In genomic region chr1:15797614-15798390, GRCh38 we compare ENCODE assay signal across 15 cellular contexts. TPM values are rescaled to one million over a fixed set of nuclear protein-coding genes. Genes with fewer than 3 reads are reported as not detected.
DNase-seq lines count a peak whose midpoint lies in the region; ATAC-seq, FAIRE-seq and TF ChIP-seq lines count a peak whose summit lies in the region.
"Had no signal": no experiment of that assay in that cellular context is flagged by ENCODE, and none has a peak within 500 bp of the region (broad histone marks: within the 10 kb centered on the region; RNA-seq: fewer than 3 reads in every experiment).

No MANE protein-coding gene starts in this region.

- TF ChIP-seq POLR2A in sigmoid colon (IDR thresholded peaks at IDR 0.05): no peak

- H3K4me3 ChIP-seq in epithelial cell of esophagus (ENCODE audit: low read length): no peak overlapping the region
- H3K4me3 ChIP-seq in sigmoid colon: no peak overlapping the region
- no peak overlapping the region for H3K4me3 ChIP-seq in naive thymus-derived CD4-positive, alpha-beta T cell (ENCODE audit: low read length)
- H3K4me3 ChIP-seq: BLaER1, mucosa of descending colon, right atrium auricular region had no signal

- H3K27ac Mint-ChIP-seq in naive thymus-derived CD4-positive, alpha-beta T cell: no peak overlapping the region
- H3K27ac Mint-ChIP-seq: activated B cell treated with CpG ODN at 0.5 μM for 24 hours; activated T-cell treated with anti-CD3 and anti-CD28 coated beads, Interleukin-2, amount 50 U/mL, for 24 hours had no signal

- H3K4me3 Mint-ChIP-seq in naive thymus-derived CD4-positive, alpha-beta T cell: no peak overlapping the region
- H3K4me3 Mint-ChIP-seq: activated B cell treated with CpG ODN at 0.5 μM for 24 hours; activated T-cell treated with anti-CD3 and anti-CD28 coated beads, Interleukin-2, amount 50 U/mL, for 24 hours had no signal

- POLR2A ChIA-PET in naive thymus-derived CD4-positive, alpha-beta T cell (lab: Charles Lee): no interaction called here

- H3K4me1 Mint-ChIP-seq in naive thymus-derived CD4-positive, alpha-beta T cell: no peaks in the 10 kb centered on the region

- no peaks in the 10 kb centered on the region for H3K9me3 Mint-ChIP-seq in naive thymus-derived CD4-positive, alpha-beta T cell
- H3K9me3 Mint-ChIP-seq: activated B cell treated with CpG ODN at 0.5 μM for 24 hours; activated T-cell treated with anti-CD3 and anti-CD28 coated beads, Interleukin-2, amount 50 U/mL, for 24 hours had no signal

- no peak for TF ChIP-seq EP300 in sigmoid colon (IDR thresholded peaks at IDR 0.05)

- CTCF ChIA-PET in naive thymus-derived CD4-positive, alpha-beta T cell (lab: Charles Lee): interaction anchor here (0.8 kb wide), 1 partner anchor 115 kb away, joined by 4 read pairs; no protein-coding TSS in a partner anchor

- H3K9me3 ChIP-seq in sigmoid colon: no peaks in the 10 kb centered on the region
- H3K9me3 ChIP-seq in naive thymus-derived CD4-positive, alpha-beta T cell (ENCODE audit: control insufficient read depth in 2 of 3, low read length in 3 of 3): no peaks in the 10 kb centered on the region
- H3K9me3 ChIP-seq: BLaER1, mucosa of descending colon, right atrium auricular region had no signal

- H3K36me3 ChIP-seq in sigmoid colon: no peaks in the 10 kb centered on the region
- H3K36me3 ChIP-seq in naive thymus-derived CD4-positive, alpha-beta T cell (ENCODE audit: control insufficient read depth in 2 of 3, insufficient read depth in 3 of 3, low read length in 3 of 3): no peaks in the 10 kb centered on the region
- H3K36me3 ChIP-seq: BLaER1, right atrium auricular region had no signal

- TF ChIP-seq CTCF in epithelial cell of esophagus (IDR thresholded peaks at IDR 0.05; ENCODE audit: insufficient read depth, low read depth, low read length, missing control alignments): no peak
- no peak for TF ChIP-seq CTCF in sigmoid colon (IDR thresholded peaks at IDR 0.05)

- peak overlapping the region; percentile 0 to 75 (median 26) for H3K27ac ChIP-seq in sigmoid colon
- H3K27ac ChIP-seq in naive thymus-derived CD4-positive, alpha-beta T cell (ENCODE audit: low read depth, low read length): no peak overlapping the region
- H3K27ac ChIP-seq in substantia nigra (ENCODE audit: low read depth, low read length, poor library complexity, severe bottlenecking): no peak overlapping the region
- H3K27ac ChIP-seq: BLaER1 had no signal

- no peak for ATAC-seq in naive thymus-derived CD4-positive, alpha-beta T cell
- ATAC-seq: mucosa of descending colon had no signal

- H3K36me3 Mint-ChIP-seq in naive thymus-derived CD4-positive, alpha-beta T cell: no peaks in the 10 kb centered on the region

- no peaks in the 10 kb centered on the region for H3K27me3 ChIP-seq in sigmoid colon
- H3K27me3 ChIP-seq in naive thymus-derived CD4-positive, alpha-beta T cell (ENCODE audit: control insufficient read depth in 2 of 2, insufficient read depth in 2 of 2, low read length in 2 of 2): no peaks in the 10 kb centered on the region
- H3K27me3 ChIP-seq: BLaER1, right atrium auricular region had no signal

- peaks cover 0 to 11% (median 6%) of the 10 kb centered on the region in 5 donors for H3K27me3 Mint-ChIP-seq in naive thymus-derived CD4-positive, alpha-beta T cell

- no peak for FAIRE-seq in frontal cortex (lab: Jason Lieb, UNC)

- in situ Hi-C loops in Caki2 (cut with HindIII; ENCODE audit: low pct_unique_long_range_greater_than_20kb, low sequenced_read_pairs): no loop called here

- peaks cover 0 to 45% (median 33%) of the 10 kb centered on the region in 4 donors for H3K4me1 ChIP-seq in sigmoid colon
- H3K4me1 ChIP-seq in naive thymus-derived CD4-positive, alpha-beta T cell (ENCODE audit: control insufficient read depth in 2 of 2, insufficient read depth in 2 of 2, low read length in 2 of 2): no peaks in the 10 kb centered on the region

- DNase-seq in Caki2 (ENCODE audit: low read depth): peak; percentile 66
- peak; percentile 41 for DNase-seq in RPMI7951 (ENCODE audit: low read depth)
- DNase-seq in epithelial cell of esophagus (ENCODE audit: low read depth): peak; percentile 66
- DNase-seq in sigmoid colon: no peak
- no peak for DNase-seq in naive thymus-derived CD4-positive, alpha-beta T cell
- DNase-seq in substantia nigra (lab: John Stamatoyannopoulos, UW): no peak
- no peak for DNase-seq in frontal cortex (ENCODE audit: low spot score in 2 of 2)
- DNase-seq in NCI-H1436 treated with DMSO at 0.1 percent for 48 hours (lab: John Stamatoyannopoulos, UW): no peak
- DNase-seq: activated B cell treated with CpG ODN at 0.5 μM for 24 hours; activated T-cell treated with anti-CD3 and anti-CD28 coated beads, Interleukin-2, amount 50 U/mL, for 24 hours; NCI-H524 had no signal

- WGBS in sigmoid colon, 2 donors: 25 to 74% methylated on average over 14 of the region's 14 CpGs

- intact Hi-C loops in sigmoid colon (cut with DNase I): no loop called here
- intact Hi-C loops in naive thymus-derived CD4-positive, alpha-beta T cell (cut with micrococcal nuclease): no loop called here

RNA-seq across cellular contexts. Expression of gene UQCRHL, which starts 9.6 kb away (rescaled TPM):
- total RNA-seq in Caki2 (2014; rRNA removed; shearing (Covaris generic); ENCODE audit: low replicate concordance): 4.0 and 5.1 TPM in 2 replicates
- total RNA-seq in RPMI7951 (2014; rRNA removed; shearing (Covaris generic)): 3.2 and 4.0 TPM in 2 replicates
- total RNA-seq in sigmoid colon: 1 to 10 TPM in 2 of 4 donors, under 1 TPM in 2; 0.54 to 2.2 (median 1.3) TPM
- 1 to 10 TPM; 3.6 to 4.6 (median 4.0) TPM for polyA plus RNA-seq in sigmoid colon
- total RNA-seq in naive thymus-derived CD4-positive, alpha-beta T cell: 1 to 10 TPM in 3 of 5 experiments, under 1 TPM in 2; 0.69 to 1.9 (median 1.4) TPM
- polyA plus RNA-seq in naive thymus-derived CD4-positive, alpha-beta T cell: 1 to 10 TPM in 1 of 2 donors, under 1 TPM in 1; 0.43 to 1.1 TPM
- 2.9 TPM for total RNA-seq in frontal cortex

RNA-seq across cellular contexts. Expression of gene FBLIM1, which starts 39.2 kb away (rescaled TPM):
- 7.0 and 9.3 TPM in 2 replicates for total RNA-seq in Caki2 (2014; rRNA removed; shearing (Covaris generic); ENCODE audit: low replicate concordance)
- total RNA-seq in RPMI7951 (2014; rRNA removed; shearing (Covaris generic)): 57.3 and 75.5 TPM in 2 replicates
- 10 to 100 TPM; 28.1 to 53.2 (median 49.8) TPM for total RNA-seq in sigmoid colon
- 100 to 1,000 TPM; 107 to 227 (median 175) TPM for polyA plus RNA-seq in sigmoid colon
- total RNA-seq in naive thymus-derived CD4-positive, alpha-beta T cell: under 1 TPM in 2 of 5 experiments, not detected in 3; 0.27 to 0.54 TPM
- under 1 TPM in 1 of 2 donors, not detected in 1; 0.41 TPM for polyA plus RNA-seq in naive thymus-derived CD4-positive, alpha-beta T cell
- total RNA-seq in frontal cortex: 14.3 TPM
- total RNA-seq: activated B cell treated with CpG ODN at 0.5 μM for 24 hours had no signal

RNA-seq across cellular contexts. Expression of gene SPEN, which starts 49.7 kb away (rescaled TPM):
- total RNA-seq in Caki2 (2014; rRNA removed; shearing (Covaris generic); ENCODE audit: low replicate concordance): 6.9 and 9.3 TPM in 2 replicates
- total RNA-seq in RPMI7951 (2014; rRNA removed; shearing (Covaris generic)): 9.3 and 14.1 TPM in 2 replicates
- total RNA-seq in sigmoid colon: 10 to 100 TPM; 20.4 to 38.5 (median 22.6) TPM
- polyA plus RNA-seq in sigmoid colon: 10 to 100 TPM in 1 of 3 donors, 1 to 10 TPM in 2; 7.4 to 28.3 (median 9.0) TPM
- total RNA-seq in naive thymus-derived CD4-positive, alpha-beta T cell: 10 to 100 TPM; 72.1 to 92.1 (median 82.9) TPM
- polyA plus RNA-seq in naive thymus-derived CD4-positive, alpha-beta T cell: 10 to 100 TPM; 10.1 to 46.7 TPM
- total RNA-seq in frontal cortex: 58.3 TPM

RNA-seq across cellular contexts. Expression of gene TMEM82, which starts 55.5 kb away (rescaled TPM):
- not detected in 2 replicates for total RNA-seq in Caki2 (2014; rRNA removed; shearing (Covaris generic); ENCODE audit: low replicate concordance)
- total RNA-seq in RPMI7951 (2014; rRNA removed; shearing (Covaris generic)): not detected in 2 replicates
- total RNA-seq in sigmoid colon: under 1 TPM in 1 of 4 donors, not detected in 3; 0.55 TPM
- 10 to 100 TPM in 2 of 3 donors, 1 to 10 TPM in 1; 4.8 to 19.3 (median 17.3) TPM for polyA plus RNA-seq in sigmoid colon
- not detected for total RNA-seq in naive thymus-derived CD4-positive, alpha-beta T cell
- polyA plus RNA-seq in naive thymus-derived CD4-positive, alpha-beta T cell: not detected
- total RNA-seq in frontal cortex: not detected
- total RNA-seq: activated B cell treated with CpG ODN at 0.5 μM for 24 hours, right atrium auricular region, urinary bladder had no signal
- polyA plus RNA-seq: urinary bladder had no signal

Comparison
In these comparisons a context has a peak if more than half of its experiments do, and no peak if none do; other contexts are left out.
1. DNase-seq: peak in Caki2 (single experiment), RPMI7951 (single experiment) and epithelial cell of esophagus (single experiment); none in sigmoid colon (single experiment), naive thymus-derived CD4-positive, alpha-beta T cell (0 of 9), substantia nigra (0 of 49), frontal cortex (0 of 2) and NCI-H1436 treated with DMSO at 0.1 percent for 48 hours (single experiment).
2. H3K27ac ChIP-seq: peak in sigmoid colon (4 of 4); none in naive thymus-derived CD4-positive, alpha-beta T cell (single experiment) and substantia nigra (single experiment).